In genomic region chr14:53306926-53307325, GRCh38 we compare ENCODE assay signal across 8 cellular contexts.
DNase-seq lines count a peak whose midpoint lies in the region; ATAC-seq and TF ChIP-seq lines count a peak whose summit lies in the region.

No MANE protein-coding gene starts in this region.

- peaks cover 9% of the 10 kb centered on the region for H3K27me3 Mint-ChIP-seq in stimulated activated memory B cell treated with anti-CD40 and anti-IgM and Interleukin-4, amounts not matched to agents 10 μg/mL and 1 μg/mL and 100 μg/mL, for 72 hours
- H3K27me3 Mint-ChIP-seq in effector memory CD8-positive, alpha-beta T cell: peaks cover 0 to 7% of the 10 kb centered on the region in 2 donors

- ATAC-seq in heart left ventricle (peak; percentile 20 to 84 (median 62)), Right ventricle myocardium superior (ENCODE audit: poor library complexity) (no peak), GM21576 (IDR thresholded peaks at IDR 0.05; ENCODE audit: unreplicated experiment) (no peak)
- no peak for ATAC-seq in stimulated activated memory B cell treated with anti-CD40 and anti-IgM and Interleukin-4, amounts not matched to agents 10 μg/mL and 1 μg/mL and 100 μg/mL, for 72 hours
- no peak for ATAC-seq in effector memory CD8-positive, alpha-beta T cell (replicated peaks)

- intact Hi-C loops in heart left ventricle (cut with DNase I): loop anchor here in 8 of 10 donors (1.0 to 10.0 kb wide), 6 partner anchors 252 to 485 kb away; no protein-coding TSS in a partner anchor
- intact Hi-C loops in Right ventricle myocardium superior (cut with DNase I): no loop called here
- intact Hi-C loops in uterus (cut with DNase I; ENCODE audit: low total_unique reads): no loop called here

- H3K27ac ChIP-seq in heart left ventricle: peak overlapping the region in 11 of 12 donors; percentile 5 to 59 (median 24)
- peak overlapping the region; percentile 65 to 67 for H3K27ac ChIP-seq in uterus

- H3K4me3 Mint-ChIP-seq in stimulated activated memory B cell treated with anti-CD40 and anti-IgM and Interleukin-4, amounts not matched to agents 10 μg/mL and 1 μg/mL and 100 μg/mL, for 72 hours: no peak overlapping the region
- H3K4me3 Mint-ChIP-seq in effector memory CD8-positive, alpha-beta T cell: no peak overlapping the region

- peaks cover 0 to 6% (median 0%) of the 10 kb centered on the region in 12 donors for H3K9me3 ChIP-seq in heart left ventricle
- H3K9me3 ChIP-seq in uterus: no peaks in the 10 kb centered on the region

- H3K4me1 ChIP-seq in heart left ventricle (peaks cover 0 to 21% (median 4%) of the 10 kb centered on the region in 12 donors), uterus (no peaks in the 10 kb centered on the region)

- peak overlapping the region in 5 of 12 donors; percentile 33 to 57 (median 52) for H3K4me3 ChIP-seq in heart left ventricle
- H3K4me3 ChIP-seq in epithelial cell of proximal tubule (ENCODE audit: low read depth, low read length): peak overlapping the region; percentile 60
- peak overlapping the region; percentile 18 to 19 for H3K4me3 ChIP-seq in uterus

- H3K27ac Mint-ChIP-seq in stimulated activated memory B cell treated with anti-CD40 and anti-IgM and Interleukin-4, amounts not matched to agents 10 μg/mL and 1 μg/mL and 100 μg/mL, for 72 hours: no peak overlapping the region
- no peak overlapping the region for H3K27ac Mint-ChIP-seq in effector memory CD8-positive, alpha-beta T cell

- TF ChIP-seq CTCF in heart left ventricle (IDR thresholded peaks at IDR 0.05) (no peak), epithelial cell of proximal tubule (conservative IDR thresholded peaks at IDR 0.05; ENCODE audit: low read depth, low read length) (no peak), uterus (IDR thresholded peaks at IDR 0.05) (no peak)

- TF ChIP-seq POLR2A in heart left ventricle (IDR thresholded peaks at IDR 0.05): no peak
- no peak for TF ChIP-seq POLR2A in uterus (IDR thresholded peaks at IDR 0.05)

- 65 to 79% (median 73%) methylated on average over 4 of the region's 4 CpGs for WGBS in heart left ventricle, 4 donors

- peak in 1 of 5 donors; percentile 13 for DNase-seq in heart left ventricle
- no peak for DNase-seq in Right ventricle myocardium superior
- no peak for DNase-seq in epithelial cell of proximal tubule (ENCODE audit: low read depth)
- DNase-seq in myocyte (ENCODE audit: low read depth): peak; percentile 85
- peak; percentile 26 to 31 for DNase-seq in uterus
- DNase-seq in effector memory CD8-positive, alpha-beta T cell: no peak

- peaks cover 5% of the 10 kb centered on the region for H3K9me3 Mint-ChIP-seq in stimulated activated memory B cell treated with anti-CD40 and anti-IgM and Interleukin-4, amounts not matched to agents 10 μg/mL and 1 μg/mL and 100 μg/mL, for 72 hours
- H3K9me3 Mint-ChIP-seq in effector memory CD8-positive, alpha-beta T cell: peaks cover 0 to 3% of the 10 kb centered on the region in 2 donors

- no peaks in the 10 kb centered on the region for H3K36me3 Mint-ChIP-seq in stimulated activated memory B cell treated with anti-CD40 and anti-IgM and Interleukin-4, amounts not matched to agents 10 μg/mL and 1 μg/mL and 100 μg/mL, for 72 hours
- no peaks in the 10 kb centered on the region for H3K36me3 Mint-ChIP-seq in effector memory CD8-positive, alpha-beta T cell (ENCODE audit: insufficient read depth)

- H3K36me3 ChIP-seq in heart left ventricle (no peaks in the 10 kb centered on the region), uterus (no peaks in the 10 kb centered on the region)

- no peaks in the 10 kb centered on the region for H3K27me3 ChIP-seq in heart left ventricle
- H3K27me3 ChIP-seq in uterus: no peaks in the 10 kb centered on the region

- peaks cover 13% of the 10 kb centered on the region for H3K4me1 Mint-ChIP-seq in stimulated activated memory B cell treated with anti-CD40 and anti-IgM and Interleukin-4, amounts not matched to agents 10 μg/mL and 1 μg/mL and 100 μg/mL, for 72 hours
- H3K4me1 Mint-ChIP-seq in effector memory CD8-positive, alpha-beta T cell (ENCODE audit: low read depth in 2 of 2): peaks cover 3 to 6% of the 10 kb centered on the region in 2 donors

Comparison
In these comparisons a context has a peak if more than half of its experiments do, and no peak if none do; other contexts are left out.
1. ATAC-seq: peak in heart left ventricle (4 of 4); none in Right ventricle myocardium superior (single experiment), stimulated activated memory B cell treated with anti-CD40 and anti-IgM and Interleukin-4, amounts not matched to agents 10 μg/mL and 1 μg/mL and 100 μg/mL, for 72 hours (single experiment), effector memory CD8-positive, alpha-beta T cell (single experiment) and GM21576 (single experiment).
2. intact Hi-C loops: an anchor here in heart left ventricle (1.0 to 10.0 kb wide); none called in Right ventricle myocardium superior and uterus.
3. DNase-seq: peak in myocyte (single experiment) and uterus (2 of 2); none in Right ventricle myocardium superior (single experiment), epithelial cell of proximal tubule (single experiment) and effector memory CD8-positive, alpha-beta T cell (0 of 3).